In genomic region chr1:7478797-7479499, GRCh38 we compare ENCODE assay signal across 9 cellular contexts.
DNase-seq lines count a peak whose midpoint lies in the region; ATAC-seq and TF ChIP-seq lines count a peak whose summit lies in the region.
"Had no signal": no experiment of that assay in that cellular context is flagged by ENCODE, and none has a peak within 500 bp of the region (broad histone marks: within the 10 kb centered on the region; RNA-seq: fewer than 3 reads in every experiment).

No MANE protein-coding gene starts in this region.

- H3K27ac Mint-ChIP-seq in mesothelial cell of epicardium: no peak overlapping the region
- H3K27ac Mint-ChIP-seq: dendritic cell treated with granulocyte-macrophage colony-stimulating factor and Interleukin-4, amounts not matched to agents 40 ng/mL and 50 ng/mL, for 4 days had no signal

- no peak for TF ChIP-seq CTCF in fibroblast of mammary gland (conservative IDR thresholded peaks at IDR 0.05; ENCODE audit: control insufficient read depth, insufficient read depth, low read depth, low read length)
- no peak for TF ChIP-seq CTCF in mesothelial cell of epicardium (IDR thresholded peaks at IDR 0.05; ENCODE audit: unreplicated experiment)

- no peak overlapping the region for H2BK5ac ChIP-seq in trophoblast cell (ENCODE audit: low read depth, low read length, poor library complexity)

- DNase-seq in GM03348 (ENCODE audit: low spot score) (peak; percentile 66), NCI-H526 treated with DMSO at 0.1 percent for 48 hours (lab: John Stamatoyannopoulos, UW) (peak; percentile 68), fibroblast of mammary gland (ENCODE audit: low read depth) (peak; percentile 93), trophoblast cell (peak; percentile 37 to 39), mesothelial cell of epicardium (ENCODE audit: low spot score in 2 of 2, unreplicated experiment in 2 of 2) (no peak)
- no peak for DNase-seq in stimulated activated naive CD4-positive, alpha-beta T cell (lab: John Stamatoyannopoulos, UW)

- no peaks in the 10 kb centered on the region for H3K4me1 ChIP-seq in trophoblast cell (ENCODE audit: control insufficient read depth in 1 of 2, insufficient read depth in 2 of 2, low read length in 2 of 2)

- no peak overlapping the region for H3K9ac ChIP-seq in trophoblast cell (ENCODE audit: low read length)

- no peak overlapping the region for H4K91ac ChIP-seq in trophoblast cell (ENCODE audit: low read depth, low read length)

- no peak overlapping the region for H3K4ac ChIP-seq in trophoblast cell (ENCODE audit: low read depth, low read length)

- no peaks in the 10 kb centered on the region for H3K79me1 ChIP-seq in trophoblast cell (ENCODE audit: low read length)

- H3K18ac ChIP-seq in trophoblast cell (ENCODE audit: low read length): no peak overlapping the region

- peaks cover 23% of the 10 kb centered on the region for H3K4me1 Mint-ChIP-seq in mesothelial cell of epicardium

- no peak overlapping the region for H4K8ac ChIP-seq in trophoblast cell (ENCODE audit: low read depth, low read length)

- no peak overlapping the region for H3K4me2 ChIP-seq in trophoblast cell (ENCODE audit: low read length)

- no peaks in the 10 kb centered on the region for H3K36me3 Mint-ChIP-seq in mesothelial cell of epicardium

- no peak overlapping the region for H3K27ac ChIP-seq in trophoblast cell (ENCODE audit: low read depth, low read length)

- H2AK5ac ChIP-seq in trophoblast cell (ENCODE audit: low read length): no peak overlapping the region

- H3K4me3 ChIP-seq in fibroblast of mammary gland (ENCODE audit: control insufficient read depth, low read depth, low read length) (no peak overlapping the region), trophoblast cell (ENCODE audit: low read depth, low read length) (no peak overlapping the region)

- H3K79me2 ChIP-seq in trophoblast cell (ENCODE audit: control insufficient read depth, insufficient read depth, low read length, poor library complexity): no peaks in the 10 kb centered on the region

- H3K23ac ChIP-seq in trophoblast cell (ENCODE audit: low read length): no peak overlapping the region

- no peak overlapping the region for H3K14ac ChIP-seq in trophoblast cell (ENCODE audit: low read length)

- no peak overlapping the region for H3K4me3 Mint-ChIP-seq in mesothelial cell of epicardium
- H3K4me3 Mint-ChIP-seq: dendritic cell treated with granulocyte-macrophage colony-stimulating factor and Interleukin-4, amounts not matched to agents 40 ng/mL and 50 ng/mL, for 4 days had no signal

- peaks cover 8% of the 10 kb centered on the region for H3K9me3 ChIP-seq in trophoblast cell (ENCODE audit: insufficient read depth, low read depth, low read length)

- no peaks in the 10 kb centered on the region for H3K9me3 Mint-ChIP-seq in mesothelial cell of epicardium
- H3K9me3 Mint-ChIP-seq: dendritic cell treated with granulocyte-macrophage colony-stimulating factor and Interleukin-4, amounts not matched to agents 40 ng/mL and 50 ng/mL, for 4 days had no signal

- no peak overlapping the region for H2BK12ac ChIP-seq in trophoblast cell (ENCODE audit: low read length)

- no peak overlapping the region for H2AFZ ChIP-seq in trophoblast cell (ENCODE audit: insufficient read depth, low read length, poor library complexity)

- WGBS in trophoblast cell (ENCODE audit: extremely low coverage, insufficient coverage, insufficient read length): no CpG with 5 or more reads among the region's 14 CpGs

- H2BK120ac ChIP-seq in trophoblast cell (ENCODE audit: insufficient read depth, low read length, poor library complexity): no peak overlapping the region

- ATAC-seq in GM18858 (IDR thresholded peaks at IDR 0.05; ENCODE audit: unreplicated experiment): no peak
- no peak for ATAC-seq in GM19023 (IDR thresholded peaks at IDR 0.05; ENCODE audit: unreplicated experiment)

- no peaks in the 10 kb centered on the region for H3K36me3 ChIP-seq in trophoblast cell (ENCODE audit: control insufficient read depth in 1 of 2, insufficient read depth in 2 of 2, low read length in 2 of 2)

- no peak overlapping the region for H4K12ac ChIP-seq in trophoblast cell (ENCODE audit: low read depth, low read length)

- H3K27me3 Mint-ChIP-seq in mesothelial cell of epicardium (ENCODE audit: low read depth): no peaks in the 10 kb centered on the region
- H3K27me3 Mint-ChIP-seq: dendritic cell treated with granulocyte-macrophage colony-stimulating factor and Interleukin-4, amounts not matched to agents 40 ng/mL and 50 ng/mL, for 4 days had no signal

- H3K27me3 ChIP-seq in trophoblast cell (ENCODE audit: insufficient read depth, low read length): no peaks in the 10 kb centered on the region

Comparison
In these comparisons a context has a peak if more than half of its experiments do, and no peak if none do; other contexts are left out.
1. DNase-seq: peak in GM03348 (single experiment), NCI-H526 treated with DMSO at 0.1 percent for 48 hours (single experiment), fibroblast of mammary gland (single experiment) and trophoblast cell (2 of 2); none in stimulated activated naive CD4-positive, alpha-beta T cell (0 of 6) and mesothelial cell of epicardium (0 of 2).